ENCODE assay signal across 1 cellular context in the genomic region with DNA sequence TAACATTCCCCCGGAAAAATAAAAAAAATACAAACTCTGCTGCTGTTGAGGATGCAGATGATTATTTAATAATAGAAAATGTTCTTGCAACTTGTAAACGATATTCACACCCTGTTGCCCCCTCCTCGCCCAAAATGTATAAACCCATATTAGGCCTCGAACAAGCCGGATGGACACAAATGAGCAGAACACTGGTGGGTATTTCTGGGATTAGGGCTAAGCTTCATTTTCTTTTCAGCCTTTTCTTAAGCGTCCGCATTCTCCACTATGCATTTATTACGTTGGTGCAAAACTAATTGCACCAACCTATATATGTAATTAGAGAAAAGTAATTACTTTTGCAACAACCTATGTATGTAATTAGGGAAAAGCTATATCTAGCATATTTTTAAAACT.
TF ChIP-seq lines count a peak whose summit lies in the region.

No MANE protein-coding gene starts in this region.

TF ChIP-seq in WTC11, 78 proteins besides CTCF, POLR2A, EP300 and RAD21 (continued from another document):
- TF ChIP-seq, protein P1, sequence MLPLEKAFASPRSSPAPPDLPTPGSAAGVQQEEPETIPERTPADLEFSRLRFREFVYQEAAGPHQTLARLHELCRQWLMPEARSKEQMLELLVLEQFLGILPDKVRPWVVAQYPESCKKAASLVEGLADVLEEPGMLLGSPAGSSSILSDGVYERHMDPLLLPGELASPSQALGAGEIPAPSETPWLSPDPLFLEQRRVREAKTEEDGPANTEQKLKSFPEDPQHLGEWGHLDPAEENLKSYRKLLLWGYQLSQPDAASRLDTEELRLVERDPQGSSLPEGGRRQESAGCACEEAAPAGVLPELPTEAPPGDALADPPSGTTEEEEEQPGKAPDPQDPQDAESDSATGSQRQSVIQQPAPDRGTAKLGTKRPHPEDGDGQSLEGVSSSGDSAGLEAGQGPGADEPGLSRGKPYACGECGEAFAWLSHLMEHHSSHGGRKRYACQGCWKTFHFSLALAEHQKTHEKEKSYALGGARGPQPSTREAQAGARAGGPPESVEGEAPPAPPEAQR (CRISPR knock-in tag; IDR thresholded peaks at IDR 0.05), result no peak
- TF ChIP-seq, protein P2, sequence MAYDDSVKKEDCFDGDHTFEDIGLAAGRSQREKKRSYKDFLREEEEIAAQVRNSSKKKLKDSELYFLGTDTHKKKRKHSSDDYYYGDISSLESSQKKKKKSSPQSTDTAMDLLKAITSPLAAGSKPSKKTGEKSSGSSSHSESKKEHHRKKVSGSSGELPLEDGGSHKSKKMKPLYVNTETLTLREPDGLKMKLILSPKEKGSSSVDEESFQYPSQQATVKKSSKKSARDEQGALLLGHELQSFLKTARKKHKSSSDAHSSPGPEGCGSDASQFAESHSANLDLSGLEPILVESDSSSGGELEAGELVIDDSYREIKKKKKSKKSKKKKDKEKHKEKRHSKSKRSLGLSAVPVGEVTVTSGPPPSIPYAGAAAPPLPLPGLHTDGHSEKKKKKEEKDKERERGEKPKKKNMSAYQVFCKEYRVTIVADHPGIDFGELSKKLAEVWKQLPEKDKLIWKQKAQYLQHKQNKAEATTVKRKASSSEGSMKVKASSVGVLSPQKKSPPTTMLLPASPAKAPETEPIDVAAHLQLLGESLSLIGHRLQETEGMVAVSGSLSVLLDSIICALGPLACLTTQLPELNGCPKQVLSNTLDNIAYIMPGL (CRISPR knock-in tag; IDR thresholded peaks at IDR 0.05), result no peak
- TF ChIP-seq GABPB1 (CRISPR knock-in tag; IDR thresholded peaks at IDR 0.05), result no peak
- no peak for TF ChIP-seq ETV6 (CRISPR knock-in tag; IDR thresholded peaks at IDR 0.05)
- TF ChIP-seq IRF2 (CRISPR knock-in tag; IDR thresholded peaks at IDR 0.05; ENCODE audit: borderline replicate concordance, low read depth), result no peak
- TF ChIP-seq, protein P3, sequence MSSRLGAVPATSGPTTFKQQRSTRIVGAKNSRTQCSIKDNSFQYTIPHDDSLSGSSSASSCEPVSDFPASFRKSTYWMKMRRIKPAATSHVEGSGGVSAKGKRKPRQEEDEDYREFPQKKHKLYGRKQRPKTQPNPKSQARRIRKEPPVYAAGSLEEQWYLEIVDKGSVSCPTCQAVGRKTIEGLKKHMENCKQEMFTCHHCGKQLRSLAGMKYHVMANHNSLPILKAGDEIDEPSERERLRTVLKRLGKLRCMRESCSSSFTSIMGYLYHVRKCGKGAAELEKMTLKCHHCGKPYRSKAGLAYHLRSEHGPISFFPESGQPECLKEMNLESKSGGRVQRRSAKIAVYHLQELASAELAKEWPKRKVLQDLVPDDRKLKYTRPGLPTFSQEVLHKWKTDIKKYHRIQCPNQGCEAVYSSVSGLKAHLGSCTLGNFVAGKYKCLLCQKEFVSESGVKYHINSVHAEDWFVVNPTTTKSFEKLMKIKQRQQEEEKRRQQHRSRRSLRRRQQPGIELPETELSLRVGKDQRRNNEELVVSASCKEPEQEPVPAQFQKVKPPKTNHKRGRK (CRISPR knock-in tag; IDR thresholded peaks at IDR 0.05; ENCODE audit: borderline replicate concordance), result no peak
- TF ChIP-seq, protein P4, sequence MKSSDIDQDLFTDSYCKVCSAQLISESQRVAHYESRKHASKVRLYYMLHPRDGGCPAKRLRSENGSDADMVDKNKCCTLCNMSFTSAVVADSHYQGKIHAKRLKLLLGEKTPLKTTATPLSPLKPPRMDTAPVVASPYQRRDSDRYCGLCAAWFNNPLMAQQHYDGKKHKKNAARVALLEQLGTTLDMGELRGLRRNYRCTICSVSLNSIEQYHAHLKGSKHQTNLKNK (CRISPR knock-in tag; IDR thresholded peaks at IDR 0.05), result no peak
- TF ChIP-seq, protein P5, sequence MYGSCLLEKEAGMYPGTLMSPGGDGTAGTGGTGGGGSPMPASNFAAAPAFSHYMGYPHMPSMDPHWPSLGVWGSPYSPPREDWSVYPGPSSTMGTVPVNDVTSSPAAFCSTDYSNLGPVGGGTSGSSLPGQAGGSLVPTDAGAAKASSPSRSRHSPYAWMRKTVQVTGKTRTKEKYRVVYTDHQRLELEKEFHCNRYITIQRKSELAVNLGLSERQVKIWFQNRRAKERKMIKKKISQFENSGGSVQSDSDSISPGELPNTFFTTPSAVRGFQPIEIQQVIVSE (CRISPR knock-in tag; IDR thresholded peaks at IDR 0.05; ENCODE audit: borderline replicate concordance), result no peak
- TF ChIP-seq, protein P6, sequence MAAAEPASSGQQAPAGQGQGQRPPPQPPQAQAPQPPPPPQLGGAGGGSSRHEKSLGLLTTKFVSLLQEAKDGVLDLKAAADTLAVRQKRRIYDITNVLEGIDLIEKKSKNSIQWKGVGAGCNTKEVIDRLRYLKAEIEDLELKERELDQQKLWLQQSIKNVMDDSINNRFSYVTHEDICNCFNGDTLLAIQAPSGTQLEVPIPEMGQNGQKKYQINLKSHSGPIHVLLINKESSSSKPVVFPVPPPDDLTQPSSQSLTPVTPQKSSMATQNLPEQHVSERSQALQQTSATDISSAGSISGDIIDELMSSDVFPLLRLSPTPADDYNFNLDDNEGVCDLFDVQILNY (CRISPR knock-in tag; IDR thresholded peaks at IDR 0.05), result no peak
- TF ChIP-seq CREM (CRISPR knock-in tag; IDR thresholded peaks at IDR 0.05), result no peak
- TF ChIP-seq NFATC4 (CRISPR knock-in tag; IDR thresholded peaks at IDR 0.05), result no peak
